8 cellular contexts compared by ENCODE assay signal in the genomic region with DNA sequence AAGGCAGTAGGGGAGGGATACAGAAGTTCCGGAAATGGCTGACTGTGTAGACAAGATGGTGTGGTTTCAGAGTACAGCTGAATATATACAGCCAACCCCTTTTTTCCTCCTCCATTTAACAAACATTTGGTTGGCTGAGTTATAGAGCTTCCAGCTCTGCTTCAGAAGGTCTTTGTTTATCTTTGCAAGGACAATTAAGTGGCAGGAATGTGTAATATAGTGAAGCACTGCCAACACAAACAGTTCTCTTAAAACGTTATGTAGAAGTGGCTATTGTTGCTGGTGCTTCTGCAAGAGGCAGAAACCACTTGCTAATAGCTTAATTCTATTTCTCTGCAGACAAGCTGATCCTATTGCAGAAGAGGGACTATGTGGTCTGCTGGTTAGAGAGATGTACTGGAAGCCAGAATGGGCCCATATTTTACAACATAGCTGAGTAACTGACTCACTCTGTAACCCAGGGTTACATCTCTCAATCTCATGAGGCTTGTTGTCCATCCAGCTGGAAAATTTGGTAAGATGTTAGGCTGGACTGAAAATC.
A peak's percentile ranks its signal among the peaks of the same experiment; 100 is the strongest.
DNase-seq lines count a peak whose midpoint lies in the region; ATAC-seq and TF ChIP-seq lines count a peak whose summit lies in the region.

No MANE protein-coding gene starts in this region.

- H3K4me3 Mint-ChIP-seq in glutamatergic neuron (ENCODE audit: unreplicated experiment): no peak overlapping the region

- H3K4me3 ChIP-seq in SJCRH30: no peak overlapping the region

- no peaks in the 10 kb centered on the region for H3K36me3 ChIP-seq in SJCRH30

- H3K27ac ChIP-seq in SJCRH30: no peak overlapping the region

- DNase-seq in HT1080 (ENCODE audit: low read depth) (peak; percentile 83), SJCRH30 (peak; percentile 9 to 43), left cardiac atrium (no peak), stromal cell of bone marrow (ENCODE audit: low read depth) (peak; percentile 98), NCI-H1694 (lab: John Stamatoyannopoulos, UW) (no peak), inferior parietal cortex (ENCODE audit: extremely low spot score) (no peak), glutamatergic neuron (no peak)

- no peaks in the 10 kb centered on the region for H3K9me3 ChIP-seq in SJCRH30 (replicated peaks)

- H3K36me3 Mint-ChIP-seq in glutamatergic neuron (ENCODE audit: unreplicated experiment): peaks cover 5% of the 10 kb centered on the region

- intact Hi-C loops in left cardiac atrium (cut with DNase I): loop anchor here in 1 of 2 donors (10.0 kb wide), 1 partner anchor 228 kb away; a partner anchor contains a TSS

- H3K4me1 ChIP-seq in SJCRH30: peaks cover 6% of the 10 kb centered on the region; the same call in 1 of the 2 replicates

- no peak overlapping the region for H3K27ac Mint-ChIP-seq in glutamatergic neuron (ENCODE audit: unreplicated experiment)

- no peaks in the 10 kb centered on the region for H3K27me3 Mint-ChIP-seq in glutamatergic neuron (ENCODE audit: unreplicated experiment)

- H3K27me3 ChIP-seq in SJCRH30: no peaks in the 10 kb centered on the region

- H3K9me3 Mint-ChIP-seq in glutamatergic neuron (ENCODE audit: unreplicated experiment): peaks cover 2% of the 10 kb centered on the region

- TF ChIP-seq CTCF in glutamatergic neuron (IDR thresholded peaks at IDR 0.05; ENCODE audit: partially characterized antibody, unreplicated experiment): no peak

- no peaks in the 10 kb centered on the region for H3K4me1 Mint-ChIP-seq in glutamatergic neuron (ENCODE audit: low read depth, unreplicated experiment)

- ATAC-seq in left cardiac atrium: peak; percentile 86 to 96
- ATAC-seq in HG02870 (IDR thresholded peaks at IDR 0.05; ENCODE audit: unreplicated experiment): no peak

Comparison
In these comparisons a context has a peak if more than half of its experiments do, and no peak if none do; other contexts are left out.
1. DNase-seq: peak in HT1080 (single experiment), SJCRH30 (2 of 2) and stromal cell of bone marrow (single experiment); none in left cardiac atrium (single experiment), NCI-H1694 (single experiment), inferior parietal cortex (single experiment) and glutamatergic neuron (single experiment).